ENCODE assay signal across 22 cellular contexts in genomic region chr2:39865751-39866150, GRCh38.
"Had no signal": no experiment of that assay in that cellular context is flagged by ENCODE, and none has a peak within 500 bp of the region (broad histone marks: within the 10 kb centered on the region; RNA-seq: fewer than 3 reads in every experiment).

No MANE protein-coding gene starts in this region.

- H3K27me3 Mint-ChIP-seq: activated B cell treated with CpG ODN at 0.5 μM for 24 hours had no signal

- H3K4me1 Mint-ChIP-seq: activated B cell treated with CpG ODN at 0.5 μM for 24 hours; activated CD4-positive, alpha-beta T cell treated with anti-CD3 and anti-CD28 coated beads, Interleukin-2, amount 10 ng/mL, durations not matched to agents 24 days and 14 days; activated T-helper 17 cell treated with anti-CD3 and anti-CD28 coated beads, Interleukin-2, amount 50 U/mL, for 72 hours; T-cell had no signal

- H3K4me3 Mint-ChIP-seq: activated B cell treated with CpG ODN at 0.5 μM for 24 hours; activated CD4-positive, alpha-beta T cell treated with anti-CD3 and anti-CD28 coated beads, Interleukin-2, amount 10 ng/mL, durations not matched to agents 24 days and 14 days; activated naive CD4-positive, alpha-beta T cell treated with anti-CD3 and anti-CD28 coated beads for 36 hours; activated naive CD8-positive, alpha-beta T cell; activated T-helper 17 cell treated with anti-CD3 and anti-CD28 coated beads, Interleukin-2, amount 50 U/mL, for 72 hours; T-cell had no signal

- H3K27ac ChIP-seq: Peyer's patch had no signal

- H3K27me3 ChIP-seq: Peyer's patch had no signal

- DNase-seq: activated B cell treated with CpG ODN at 0.5 μM for 24 hours; activated CD4-positive, alpha-beta T cell treated with anti-CD3 and anti-CD28 coated beads for 1 hour; activated CD4-positive, alpha-beta T cell treated with anti-CD3 and anti-CD28 coated beads, Interleukin-2, amount 10 ng/mL, durations not matched to agents 24 days and 14 days; activated CD4-positive, alpha-beta T cell treated with anti-CD3 and anti-CD28 coated beads, Interleukin-2, amount 50 U/mL, for 48 hours; activated gamma-delta T cell; activated naive CD4-positive, alpha-beta T cell treated with anti-CD3 and anti-CD28 coated beads for 36 hours; activated T-cell treated with anti-CD3 and anti-CD28 coated beads for 4 hours; activated T-cell treated with anti-CD3 and anti-CD28 coated beads, Interleukin-2, amount 50 U/mL, for 48 hours; central memory CD4-positive, alpha-beta T cell; KBM-7; NCI-H1105 treated with DMSO at 0.1 percent for 48 hours; NCI-H1436 treated with DMSO at 0.1 percent for 48 hours; NCI-H1930; NCI-H2107; NCI-H510A treated with DMSO at 0.1 percent for 48 hours; Peyer's patch; SHP77 treated with DMSO at 0.1 percent for 48 hours; T-cell; T-helper 2 cell; T1000 had no signal

- H3K36me3 Mint-ChIP-seq: activated naive CD8-positive, alpha-beta T cell; T-cell had no signal

- H3K9me3 Mint-ChIP-seq: activated T-helper 17 cell treated with anti-CD3 and anti-CD28 coated beads, Interleukin-2, amount 50 U/mL, for 72 hours had no signal

- H3K9me3 ChIP-seq: Peyer's patch had no signal

- H3K4me3 ChIP-seq: Peyer's patch had no signal

- H3K4me1 ChIP-seq: Peyer's patch had no signal

- H3K27ac Mint-ChIP-seq: activated B cell treated with CpG ODN at 0.5 μM for 24 hours; activated CD4-positive, alpha-beta T cell treated with anti-CD3 and anti-CD28 coated beads, Interleukin-2, amount 10 ng/mL, durations not matched to agents 24 days and 14 days; activated naive CD4-positive, alpha-beta T cell treated with anti-CD3 and anti-CD28 coated beads for 36 hours; activated naive CD8-positive, alpha-beta T cell; activated T-helper 17 cell treated with anti-CD3 and anti-CD28 coated beads, Interleukin-2, amount 50 U/mL, for 72 hours; T-cell had no signal

- ATAC-seq: activated T-helper 17 cell treated with anti-CD3 and anti-CD28 coated beads, Interleukin-2, amount 50 U/mL, for 72 hours; T-cell had no signal

- H3K36me3 ChIP-seq: Peyer's patch had no signal
